ENCODE assay signal across 11 cellular contexts in genomic region chr1:3903141-3904005, GRCh38. TPM values are rescaled to one million over a fixed set of nuclear protein-coding genes. Genes with fewer than 3 reads are reported as not detected.
DNase-seq lines count a peak whose midpoint lies in the region; ATAC-seq and TF ChIP-seq lines count a peak whose summit lies in the region.
"Had no signal": no experiment of that assay in that cellular context is flagged by ENCODE, and none has a peak within 500 bp of the region (broad histone marks: within the 10 kb centered on the region; RNA-seq: fewer than 3 reads in every experiment).

No MANE protein-coding gene starts in this region.

- H3K4me1 Mint-ChIP-seq in activated T-cell treated with anti-CD3 and anti-CD28 coated beads, Interleukin-2, amount 50 U/mL, for 72 hours (ENCODE audit: low read depth), result peaks cover 38% of the 10 kb centered on the region
- H3K4me1 Mint-ChIP-seq in effector memory CD8-positive, alpha-beta T cell (ENCODE audit: low read depth in 2 of 2), result peaks cover 23 to 28% of the 10 kb centered on the region in 2 donors
- peaks cover 10 to 21% of the 10 kb centered on the region in 2 donors for H3K4me1 Mint-ChIP-seq in stimulated activated naive B cell treated with anti-CD40 and anti-IgM and Interleukin-4, amounts not matched to agents 10 μg/mL and 1 μg/mL and 100 μg/mL, for 72 hours

- H3K4me3 Mint-ChIP-seq in activated T-cell treated with anti-CD3 and anti-CD28 coated beads, Interleukin-2, amount 50 U/mL, for 72 hours, result peak overlapping the region; percentile 60 to 97
- peak overlapping the region; percentile 84 to 97 for H3K4me3 Mint-ChIP-seq in effector memory CD8-positive, alpha-beta T cell
- H3K4me3 Mint-ChIP-seq in stimulated activated naive B cell treated with anti-CD40 and anti-IgM and Interleukin-4, amounts not matched to agents 10 μg/mL and 1 μg/mL and 100 μg/mL, for 72 hours, result no peak overlapping the region

- H3K27ac Mint-ChIP-seq in activated T-cell treated with anti-CD3 and anti-CD28 coated beads, Interleukin-2, amount 50 U/mL, for 72 hours, result peak overlapping the region; percentile 17
- H3K27ac Mint-ChIP-seq in effector memory CD8-positive, alpha-beta T cell, result peak overlapping the region; percentile 69 to 92
- peak overlapping the region; percentile 44 for H3K27ac Mint-ChIP-seq in stimulated activated naive B cell treated with anti-CD40 and anti-IgM and Interleukin-4, amounts not matched to agents 10 μg/mL and 1 μg/mL and 100 μg/mL, for 72 hours
- H3K27ac Mint-ChIP-seq: B cell had no signal

- H3K9me2 ChIP-seq in OCI-LY1 (ENCODE audit: low read depth, low read length), result no peaks in the 10 kb centered on the region

- H4K20me1 ChIP-seq in OCI-LY1 (ENCODE audit: insufficient read depth, low read length), result no peaks in the 10 kb centered on the region

- H3K27me3 ChIP-seq in OCI-LY1 (ENCODE audit: insufficient read depth, low read length), result no peaks in the 10 kb centered on the region
- H3K27me3 ChIP-seq: breast epithelium had no signal

- H3K4me3 ChIP-seq in OCI-LY1 (ENCODE audit: low read depth, low read length, poor library complexity, severe bottlenecking), result no peak overlapping the region
- H3K4me3 ChIP-seq: breast epithelium had no signal

- peak in 1 of 2 donors; percentile 28 for DNase-seq in activated T-cell treated with anti-CD3 and anti-CD28 coated beads, Interleukin-2, amount 50 U/mL, for 72 hours
- DNase-seq in activated T-cell treated with anti-CD3 and anti-CD28 coated beads, Interleukin-2, amount 50 U/mL, for 1 hour, result no peak
- DNase-seq in effector memory CD8-positive, alpha-beta T cell, result no peak
- no peak for DNase-seq in stimulated activated naive B cell treated with anti-CD40 and anti-IgM and Interleukin-4, amounts not matched to agents 10 μg/mL and 1 μg/mL and 100 μg/mL, for 72 hours
- no peak for DNase-seq in D341Med (ENCODE audit: low spot score)
- no peak for DNase-seq in NCI-H1930 (lab: John Stamatoyannopoulos, UW)
- DNase-seq in amniotic stem cell (lab: John Stamatoyannopoulos, UW), result no peak
- DNase-seq: T-helper 9 cell had no signal

- peaks cover 82% of the 10 kb centered on the region for H3K4me1 ChIP-seq in OCI-LY1 (ENCODE audit: insufficient read depth, low read length, severe bottlenecking)

- no peak overlapping the region for H2AFZ ChIP-seq in OCI-LY1 (ENCODE audit: low read length)

- peaks cover 0 to 4% of the 10 kb centered on the region in 2 donors for H3K36me3 Mint-ChIP-seq in activated T-cell treated with anti-CD3 and anti-CD28 coated beads, Interleukin-2, amount 50 U/mL, for 72 hours (ENCODE audit: insufficient read depth in 2 of 2)
- peaks cover 9% of the 10 kb centered on the region for H3K36me3 Mint-ChIP-seq in effector memory CD8-positive, alpha-beta T cell (ENCODE audit: insufficient read depth)
- H3K36me3 Mint-ChIP-seq in stimulated activated naive B cell treated with anti-CD40 and anti-IgM and Interleukin-4, amounts not matched to agents 10 μg/mL and 1 μg/mL and 100 μg/mL, for 72 hours, result peaks cover 2 to 5% of the 10 kb centered on the region in 2 donors

- H3K27ac ChIP-seq in OCI-LY1 (ENCODE audit: low read depth, low read length, poor library complexity, severe bottlenecking), result peak overlapping the region; percentile 97
- H3K27ac ChIP-seq: breast epithelium had no signal

- H3K4me2 ChIP-seq in OCI-LY1 (ENCODE audit: low read length), result peak overlapping the region; percentile 33

- no peaks in the 10 kb centered on the region for H3K27me3 Mint-ChIP-seq in activated T-cell treated with anti-CD3 and anti-CD28 coated beads, Interleukin-2, amount 50 U/mL, for 72 hours (ENCODE audit: low read depth)
- H3K27me3 Mint-ChIP-seq in effector memory CD8-positive, alpha-beta T cell, result no peaks in the 10 kb centered on the region
- peaks cover 0 to 7% of the 10 kb centered on the region in 2 donors for H3K27me3 Mint-ChIP-seq in stimulated activated naive B cell treated with anti-CD40 and anti-IgM and Interleukin-4, amounts not matched to agents 10 μg/mL and 1 μg/mL and 100 μg/mL, for 72 hours
- H3K27me3 Mint-ChIP-seq: B cell had no signal

- no peaks in the 10 kb centered on the region for H3K9me3 Mint-ChIP-seq in activated T-cell treated with anti-CD3 and anti-CD28 coated beads, Interleukin-2, amount 50 U/mL, for 72 hours
- peaks cover 0 to 1% of the 10 kb centered on the region in 2 donors for H3K9me3 Mint-ChIP-seq in effector memory CD8-positive, alpha-beta T cell
- no peaks in the 10 kb centered on the region for H3K9me3 Mint-ChIP-seq in stimulated activated naive B cell treated with anti-CD40 and anti-IgM and Interleukin-4, amounts not matched to agents 10 μg/mL and 1 μg/mL and 100 μg/mL, for 72 hours

- no peak for ATAC-seq in activated T-cell treated with anti-CD3 and anti-CD28 coated beads, Interleukin-2, amount 50 U/mL, for 72 hours (replicated peaks in 1 of 2)
- ATAC-seq in effector memory CD8-positive, alpha-beta T cell (replicated peaks), result no peak
- ATAC-seq in stimulated activated naive B cell treated with anti-CD40 and anti-IgM and Interleukin-4, amounts not matched to agents 10 μg/mL and 1 μg/mL and 100 μg/mL, for 72 hours (replicated peaks), result no peak

- no peak for TF ChIP-seq CTCF in OCI-LY1 (IDR thresholded peaks at IDR 0.05; ENCODE audit: low read length)

- peak overlapping the region; percentile 40; the same call in 1 of the 2 replicates for H3K9ac ChIP-seq in OCI-LY1 (ENCODE audit: low read length)

- 0 out of 2 replicates have a peak, but pooled peaks cover 6% of the 10 kb centered on the region for H3F3A ChIP-seq in OCI-LY1 (ENCODE audit: insufficient read depth, low read length)

- peaks cover 14% of the 10 kb centered on the region for H3K79me2 ChIP-seq in OCI-LY1 (ENCODE audit: insufficient read depth, low read length)

- H3K9me3 ChIP-seq in OCI-LY1 (ENCODE audit: low read length), result no peaks in the 10 kb centered on the region

- H3K36me3 ChIP-seq in OCI-LY1 (ENCODE audit: insufficient read depth, low read length), result no peaks in the 10 kb centered on the region
- H3K36me3 ChIP-seq: breast epithelium had no signal

RNA-seq across cellular contexts. Expression of gene C1orf174, which starts 3.3 kb away (rescaled TPM):
- total RNA-seq in activated T-cell treated with anti-CD3 and anti-CD28 coated beads, Interleukin-2, amount 50 U/mL, for 72 hours, result 10 to 100 TPM; 30.8 to 43.7 TPM

RNA-seq across cellular contexts. Expression of gene DFFB, which starts 46.1 kb away (rescaled TPM):
- total RNA-seq in activated T-cell treated with anti-CD3 and anti-CD28 coated beads, Interleukin-2, amount 50 U/mL, for 72 hours, result 1 to 10 TPM; 8.2 to 8.6 TPM

RNA-seq across cellular contexts. Expression of gene CEP104, which starts 46.4 kb away (rescaled TPM):
- 10 to 100 TPM; 37.4 to 48.1 TPM for total RNA-seq in activated T-cell treated with anti-CD3 and anti-CD28 coated beads, Interleukin-2, amount 50 U/mL, for 72 hours

Comparison
In these comparisons a context has a peak if more than half of its experiments do, and no peak if none do; other contexts are left out.
1. H3K27ac Mint-ChIP-seq: peak in every context shown above with its lines; median percentile 80 in effector memory CD8-positive, alpha-beta T cell; 44 in stimulated activated naive B cell treated with anti-CD40 and anti-IgM and Interleukin-4, amounts not matched to agents 10 μg/mL and 1 μg/mL and 100 μg/mL, for 72 hours; 17 in activated T-cell treated with anti-CD3 and anti-CD28 coated beads, Interleukin-2, amount 50 U/mL, for 72 hours.
2. H3K4me3 Mint-ChIP-seq: peak in activated T-cell treated with anti-CD3 and anti-CD28 coated beads, Interleukin-2, amount 50 U/mL, for 72 hours (2 of 2) and effector memory CD8-positive, alpha-beta T cell (2 of 2); none in stimulated activated naive B cell treated with anti-CD40 and anti-IgM and Interleukin-4, amounts not matched to agents 10 μg/mL and 1 μg/mL and 100 μg/mL, for 72 hours (0 of 2).